In the genomic region with DNA sequence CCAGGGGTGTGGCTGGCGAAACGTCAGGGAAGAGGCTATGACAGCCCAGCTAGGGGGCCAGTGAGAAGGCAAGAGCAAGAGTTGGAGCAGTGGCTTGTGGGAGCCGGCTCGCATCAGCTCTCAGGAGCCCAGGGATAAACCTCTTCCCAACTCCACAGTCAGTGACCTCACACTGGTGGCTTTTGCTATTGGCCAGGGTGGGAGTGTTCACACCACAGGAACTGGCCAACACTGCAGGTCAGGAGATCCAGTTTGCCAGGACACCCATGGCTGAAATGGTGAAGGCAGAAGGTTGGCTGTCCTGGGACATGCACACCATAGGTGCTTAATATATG, we compare ENCODE assay signal across 1 cellular context.
TF ChIP-seq lines count a peak whose summit lies in the region.

No MANE protein-coding gene starts in this region.

TF ChIP-seq in IMR-90, 13 proteins besides CTCF, POLR2A, EP300 and RAD21:
- no peak for TF ChIP-seq USF2 (IDR thresholded peaks at IDR 0.05; ENCODE audit: low read depth, low read length)
- no peak for TF ChIP-seq CEBPB (IDR thresholded peaks at IDR 0.05; ENCODE audit: low read depth, low read length)
- TF ChIP-seq MAFK (IDR thresholded peaks at IDR 0.05; ENCODE audit: low read depth, low read length), result no peak
- TF ChIP-seq RFX5 (IDR thresholded peaks at IDR 0.05; ENCODE audit: low read depth, low read length), result no peak
- no peak for TF ChIP-seq BHLHE40 (IDR thresholded peaks at IDR 0.05; ENCODE audit: low read depth, low read length)
- TF ChIP-seq FOS (IDR thresholded peaks at IDR 0.05; ENCODE audit: low read depth, low read length), result no peak
- TF ChIP-seq CHD1 (IDR thresholded peaks at IDR 0.05; ENCODE audit: low read depth, low read length), result no peak
- TF ChIP-seq ELK1 (IDR thresholded peaks at IDR 0.05; ENCODE audit: borderline replicate concordance, low read depth, low read length), result no peak
- no peak for TF ChIP-seq NFE2L2 (IDR thresholded peaks at IDR 0.05; ENCODE audit: low read depth, low read length)
- no peak for TF ChIP-seq SMC3 (IDR thresholded peaks at IDR 0.05; ENCODE audit: low read depth, low read length)
- TF ChIP-seq MXI1 (IDR thresholded peaks at IDR 0.05; ENCODE audit: borderline replicate concordance, low read depth, low read length), result no peak
- TF ChIP-seq MAZ (IDR thresholded peaks at IDR 0.05; ENCODE audit: borderline replicate concordance, low read depth, low read length), result no peak
